ENCODE assay signal across 27 cellular contexts in genomic region chr2:8517850-8518480, GRCh38.
DNase-seq lines count a peak whose midpoint lies in the region; ATAC-seq and TF ChIP-seq lines count a peak whose summit lies in the region.
"Had no signal": no experiment of that assay in that cellular context is flagged by ENCODE, and none has a peak within 500 bp of the region (broad histone marks: within the 10 kb centered on the region; RNA-seq: fewer than 3 reads in every experiment).

No MANE protein-coding gene starts in this region.

- H3K27ac Mint-ChIP-seq in central memory CD8-positive, alpha-beta T cell (ENCODE audit: low read depth): peak overlapping the region; percentile 88
- H3K27ac Mint-ChIP-seq: CD8-positive, alpha-beta T cell; HFFc6; progenitor cell of endocrine pancreas had no signal

- no peak overlapping the region for H3K4ac ChIP-seq in neuronal stem cell (ENCODE audit: low read length)

- no peak overlapping the region for H3K9ac ChIP-seq in neuronal stem cell (ENCODE audit: low read depth, low read length, poor library complexity)

- H3K36me3 Mint-ChIP-seq in central memory CD8-positive, alpha-beta T cell (ENCODE audit: insufficient read depth): peaks cover 5% of the 10 kb centered on the region
- H3K36me3 Mint-ChIP-seq: CD8-positive, alpha-beta T cell had no signal

- peak overlapping the region; percentile 19 for H2BK15ac ChIP-seq in neuronal stem cell (ENCODE audit: low read length)

- H3K4me1 ChIP-seq in neuronal stem cell (ENCODE audit: control insufficient read depth in 2 of 2, insufficient read depth in 1 of 2, low read depth in 1 of 2, low read length in 2 of 2): peaks cover 2 to 13% of the 10 kb centered on the region in 2 donors
- H3K4me1 ChIP-seq: SJSA1 had no signal

- H3K14ac ChIP-seq in neuronal stem cell (ENCODE audit: low read length): no peak overlapping the region

- TF ChIP-seq CTCF in HL-60 (IDR thresholded peaks at IDR 0.05; ENCODE audit: insufficient read depth, low read length): no peak

- H3K79me1 ChIP-seq in neuronal stem cell (ENCODE audit: low read depth, low read length): no peaks in the 10 kb centered on the region

- H4K91ac ChIP-seq in neuronal stem cell (ENCODE audit: low read depth, low read length, poor library complexity): no peak overlapping the region

- H3K27ac ChIP-seq in HL-60 (replicated peaks) (peak overlapping the region; percentile 48; the same call in 1 of the 2 replicates), neuronal stem cell (replicated peaks; ENCODE audit: low read length) (no peak overlapping the region)
- H3K27ac ChIP-seq: adrenal gland, brain microvascular endothelial cell, esophagus muscularis mucosa, SJSA1, tibial nerve had no signal

- peak overlapping the region; percentile 8 for H2AFZ ChIP-seq in neuronal stem cell (ENCODE audit: low read length)

- H3K4me2 ChIP-seq in neuronal stem cell (ENCODE audit: insufficient read depth, low read length, poor library complexity, severe bottlenecking): no peak overlapping the region

- peaks cover 5% of the 10 kb centered on the region for H3K9me3 Mint-ChIP-seq in central memory CD8-positive, alpha-beta T cell
- H3K9me3 Mint-ChIP-seq: HFFc6 had no signal

- peaks cover 83% of the 10 kb centered on the region for H3K4me1 Mint-ChIP-seq in central memory CD8-positive, alpha-beta T cell

- no peak overlapping the region for H2BK12ac ChIP-seq in neuronal stem cell (ENCODE audit: low read length)

- H3K27me3 ChIP-seq in HL-60 (ENCODE audit: insufficient read depth, poor library complexity, severe bottlenecking) (no peaks in the 10 kb centered on the region), neuronal stem cell (ENCODE audit: control insufficient read depth in 3 of 3, insufficient read depth in 3 of 3, low read depth in 1 of 3, low read length in 3 of 3) (no peaks in the 10 kb centered on the region)
- H3K27me3 ChIP-seq: adrenal gland, brain microvascular endothelial cell, esophagus muscularis mucosa, SJSA1, tibial nerve had no signal

- H2BK120ac ChIP-seq in neuronal stem cell (ENCODE audit: low read depth, low read length): no peak overlapping the region

- WGBS in neuronal stem cell (ENCODE audit: extremely low coverage in 2 of 2, insufficient read length in 2 of 2, insufficient replicate concordance in 1 of 2), 2 donors: no CpG with 5 or more reads among the region's 16 CpGs

- H3K36me3 ChIP-seq in neuronal stem cell (replicated peaks in 1 of 2; ENCODE audit: control insufficient read depth in 2 of 2, insufficient read depth in 2 of 2, low read length in 2 of 2): no peaks in the 10 kb centered on the region
- H3K36me3 ChIP-seq: adrenal gland, brain microvascular endothelial cell, esophagus muscularis mucosa, SJSA1, tibial nerve had no signal

- H3K4me3 Mint-ChIP-seq in central memory CD8-positive, alpha-beta T cell: no peak overlapping the region
- H3K4me3 Mint-ChIP-seq: activated T-cell treated with anti-CD3 and anti-CD28 coated beads, Interleukin-2, amount 50 U/mL, for 4 hours; CD8-positive, alpha-beta T cell; HFFc6 had no signal

- peak overlapping the region; percentile 22 for H2AK5ac ChIP-seq in neuronal stem cell (ENCODE audit: low read depth, low read length)

- no peaks in the 10 kb centered on the region for H3K27me3 Mint-ChIP-seq in central memory CD8-positive, alpha-beta T cell
- H3K27me3 Mint-ChIP-seq: progenitor cell of endocrine pancreas had no signal

- peak overlapping the region; percentile 27 for H2BK5ac ChIP-seq in neuronal stem cell (ENCODE audit: low read length)

- peak overlapping the region; percentile 58 for H3K18ac ChIP-seq in neuronal stem cell (ENCODE audit: low read length)

- no peak overlapping the region for H4K8ac ChIP-seq in neuronal stem cell (ENCODE audit: low read depth, low read length)

- H3K4me3 ChIP-seq in HL-60 (replicated peaks; ENCODE audit: insufficient read depth, low read length): no peak overlapping the region
- H3K4me3 ChIP-seq in neuronal stem cell (ENCODE audit: low read length in 2 of 2): no peak overlapping the region
- H3K4me3 ChIP-seq: adrenal gland, esophagus muscularis mucosa, mucosa of descending colon, SJSA1, tibial nerve had no signal

- no peak overlapping the region for H3K23ac ChIP-seq in neuronal stem cell (ENCODE audit: low read depth, low read length, poor library complexity)

- peak; percentile 20 for DNase-seq in NCI-H345 treated with DMSO at 0.1 percent for 48 hours (lab: John Stamatoyannopoulos, UW; ENCODE audit: unreplicated experiment)
- DNase-seq in NCI-H345 (lab: John Stamatoyannopoulos, UW): no peak
- DNase-seq in HL-60 (ENCODE audit: low read depth in 1 of 2, low spot score in 1 of 2): no peak
- DNase-seq in central memory CD8-positive, alpha-beta T cell (ENCODE audit: low spot score in 2 of 2): no peak
- peak; percentile 24 for DNase-seq in neuronal stem cell (ENCODE audit: low spot score)
- no peak for DNase-seq in H4 (ENCODE audit: low spot score)
- DNase-seq in kidney tubule cell (ENCODE audit: low spot score): no peak
- DNase-seq: 8988T; activated CD4-positive, CD25-positive, alpha-beta regulatory T cell treated with anti-CD3 and anti-CD28 coated beads, Interleukin-2, amount 50 U/mL, for 72 hours; activated CD8-positive, alpha-beta memory T cell treated with anti-CD3 and anti-CD28 coated beads for 24 hours; activated T-cell treated with anti-CD3 and anti-CD28 coated beads, Interleukin-2, amount 50 U/mL, for 4 hours; adrenal gland; brain microvascular endothelial cell; CD8-positive, alpha-beta T cell; DMS79 treated with DMSO at 0.1 percent for 48 hours; HFFc6; hippocampal formation; NCI-H1105 treated with DMSO at 0.1 percent for 48 hours; NCI-H2029; stimulated activated CD4-positive, alpha-beta T cell treated with anti-CD3 and anti-CD28 coated beads, Interleukin-15, amount 100 ng/mL, for 24 hours; T-helper 1 cell had no signal

- H3K9me3 ChIP-seq in neuronal stem cell (replicated peaks in 1 of 2; ENCODE audit: control insufficient read depth in 2 of 2, insufficient read depth in 1 of 2, low read depth in 1 of 2, low read length in 2 of 2): peaks cover 4 to 13% of the 10 kb centered on the region in 2 donors
- H3K9me3 ChIP-seq: adrenal gland, mucosa of descending colon, SJSA1 had no signal

- no peak for ATAC-seq in central memory CD8-positive, alpha-beta T cell (replicated peaks; ENCODE audit: extremely low read depth, poor library complexity, severe bottlenecking)
- no peak for ATAC-seq in GM18498 (IDR thresholded peaks at IDR 0.05; ENCODE audit: unreplicated experiment)
- ATAC-seq: activated T-cell treated with anti-CD3 and anti-CD28 coated beads, Interleukin-2, amount 50 U/mL, for 4 hours; CD8-positive, alpha-beta T cell; mucosa of descending colon had no signal

Comparison
In these comparisons a context has a peak if more than half of its experiments do, and no peak if none do; other contexts are left out.
1. DNase-seq: peak in NCI-H345 treated with DMSO at 0.1 percent for 48 hours (single experiment) and neuronal stem cell (single experiment); none in NCI-H345 (single experiment), HL-60 (0 of 2), central memory CD8-positive, alpha-beta T cell (0 of 2), H4 (single experiment) and kidney tubule cell (single experiment).